Comparison of ENCODE assay signal across 28 cellular contexts in the genomic region with DNA sequence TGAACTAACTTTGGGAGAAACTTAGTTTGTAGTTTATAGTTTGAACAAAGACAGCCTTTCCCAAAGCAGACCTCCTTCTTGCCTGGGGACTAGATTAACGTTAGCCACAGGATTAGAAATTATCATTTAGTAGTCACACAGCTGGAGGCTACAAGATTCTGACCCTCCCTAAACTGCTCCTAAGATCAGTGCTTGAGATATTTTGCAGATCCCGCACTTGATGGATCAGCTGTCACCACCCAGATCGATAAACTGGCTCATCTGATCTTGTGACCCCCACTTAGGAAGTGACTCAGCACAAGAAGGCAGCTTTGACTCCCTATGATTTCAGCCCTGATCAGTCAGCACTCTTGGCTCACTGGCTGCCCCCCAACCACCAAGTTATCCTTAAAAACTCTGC. TPM values are rescaled to one million over a fixed set of nuclear protein-coding genes. Genes with fewer than 3 reads are reported as not detected.
DNase-seq lines count a peak whose midpoint lies in the region; ATAC-seq and TF ChIP-seq lines count a peak whose summit lies in the region.
"Had no signal": no experiment of that assay in that cellular context is flagged by ENCODE, and none has a peak within 500 bp of the region (broad histone marks: within the 10 kb centered on the region; RNA-seq: fewer than 3 reads in every experiment).

No MANE protein-coding gene starts in this region.

- H3K9me3 ChIP-seq in MM.1S (replicated peaks; ENCODE audit: insufficient read depth, low read length): no peaks in the 10 kb centered on the region
- H3K9me3 ChIP-seq: A549 had no signal

- H3K4me2 ChIP-seq in GM23338 (no peak overlapping the region), MM.1S (ENCODE audit: low read depth, low read length) (no peak overlapping the region)
- H3K4me2 ChIP-seq: A549 had no signal

- H3K9me2 ChIP-seq in GM23338 (ENCODE audit: insufficient read depth): no peaks in the 10 kb centered on the region
- H3K9me2 ChIP-seq in MM.1S (replicated peaks; ENCODE audit: insufficient read depth, low read length): no peaks in the 10 kb centered on the region

- H3K4me1 Mint-ChIP-seq in GM23338: peaks cover 2% of the 10 kb centered on the region; the same call in 1 of the 3 replicates
- H3K4me1 Mint-ChIP-seq in type B pancreatic cell (ENCODE audit: unreplicated experiment): peaks cover 25% of the 10 kb centered on the region
- H3K4me1 Mint-ChIP-seq: CD4-positive, alpha-beta memory T cell had no signal

- peak overlapping the region; percentile 63; the same call in 1 of the 2 replicates for H2AFZ ChIP-seq in GM23338
- H2AFZ ChIP-seq in MM.1S (ENCODE audit: low read length): no peak overlapping the region

- no peak for ATAC-seq in GM23338
- ATAC-seq: A549, HepG2 had no signal

- DNase-seq in GM23338 (ENCODE audit: low spot score): no peak
- DNase-seq in SK-N-DZ (ENCODE audit: low spot score): peak; percentile 12
- DNase-seq in iris pigment epithelial cell (ENCODE audit: low read depth): peak; percentile 26
- DNase-seq in type B pancreatic cell (ENCODE audit: extremely low spot score, unreplicated experiment): no peak
- no peak for DNase-seq in dermis blood vessel endothelial cell
- no peak for DNase-seq in MM.1S
- no peak for DNase-seq in SKM-1 treated with dmso at 0.1 percent for 144 hours (lab: John Stamatoyannopoulos, UW; ENCODE audit: unreplicated experiment)
- DNase-seq: C1 segment of cervical spinal cord; CD4-positive, alpha-beta memory T cell; DMS 273 treated with DMSO at 0.1 percent for 48 hours; DMS79; EL; GF-D8; Kasumi-1; MV-4-11; NCI-H1105; NCI-H1436 treated with DMSO at 0.1 percent for 48 hours; NCI-H187 treated with DMSO at 0.1 percent for 48 hours; NCI-H524; NCI-H748 treated with DMSO at 0.1 percent for 48 hours; NK-92 treated with Interleukin-12 subunit alpha and Interleukin-12 subunit beta, amount 100 ng/mL, for 24 hours; Right ventricle myocardium superior; RPMI8226 had no signal

- H3K4me3 Mint-ChIP-seq in GM23338: no peak overlapping the region
- H3K4me3 Mint-ChIP-seq in type B pancreatic cell: no peak overlapping the region
- H3K4me3 Mint-ChIP-seq: CD4-positive, alpha-beta memory T cell had no signal

- H3K36me3 ChIP-seq in GM23338 (ENCODE audit: insufficient read depth) (no peaks in the 10 kb centered on the region), MM.1S (replicated peaks; ENCODE audit: insufficient read depth, low read length) (no peaks in the 10 kb centered on the region)

- H3K27ac Mint-ChIP-seq in GM23338 (peak overlapping the region; percentile 6; the same call in 1 of the 2 replicates), type B pancreatic cell (peak overlapping the region; percentile 7)
- H3K27ac Mint-ChIP-seq: CD4-positive, alpha-beta memory T cell had no signal

- no peaks in the 10 kb centered on the region; the same call in 2 of the 3 replicates for H3K9me3 Mint-ChIP-seq in GM23338
- peaks cover 7% of the 10 kb centered on the region for H3K9me3 Mint-ChIP-seq in type B pancreatic cell
- H3K9me3 Mint-ChIP-seq: CD4-positive, alpha-beta memory T cell had no signal

- H3K36me3 Mint-ChIP-seq in GM23338 (ENCODE audit: low read depth): no peaks in the 10 kb centered on the region
- no peaks in the 10 kb centered on the region for H3K36me3 Mint-ChIP-seq in type B pancreatic cell
- H3K36me3 Mint-ChIP-seq: CD4-positive, alpha-beta memory T cell had no signal

- H3K27me3 ChIP-seq in GM23338 (ENCODE audit: insufficient read depth) (no peaks in the 10 kb centered on the region), MM.1S (replicated peaks; ENCODE audit: insufficient read depth, low read length) (no peaks in the 10 kb centered on the region)

- no peak overlapping the region for H3K27ac ChIP-seq in GM23338 (ENCODE audit: low read depth)
- H3K27ac ChIP-seq in MM.1S (ENCODE audit: low read length): no peak overlapping the region
- H3K27ac ChIP-seq: A549 had no signal

- no peak for TF ChIP-seq CTCF in GM23338 (conservative IDR thresholded peaks at IDR 0.05; ENCODE audit: low read depth in 2 of 2)
- no peak for TF ChIP-seq CTCF in type B pancreatic cell (conservative IDR thresholded peaks at IDR 0.05)
- no peak for TF ChIP-seq CTCF in MM.1S (IDR thresholded peaks at IDR 0.05; ENCODE audit: low read length)

- H3F3A ChIP-seq in GM23338 (replicated peaks; ENCODE audit: low read depth): no peaks in the 10 kb centered on the region
- no peaks in the 10 kb centered on the region for H3F3A ChIP-seq in MM.1S (ENCODE audit: insufficient read depth, low read length)

- no peaks in the 10 kb centered on the region for H4K20me1 ChIP-seq in GM23338 (replicated peaks; ENCODE audit: insufficient read depth)
- H4K20me1 ChIP-seq in MM.1S (ENCODE audit: insufficient read depth, low read length): no peaks in the 10 kb centered on the region

- H3K27me3 Mint-ChIP-seq in GM23338 (ENCODE audit: insufficient read depth, low read depth, poor library complexity): no peaks in the 10 kb centered on the region
- no peaks in the 10 kb centered on the region for H3K27me3 Mint-ChIP-seq in type B pancreatic cell

- H3K79me2 ChIP-seq in GM23338 (replicated peaks; ENCODE audit: insufficient read depth) (no peaks in the 10 kb centered on the region), MM.1S (ENCODE audit: low read length) (no peaks in the 10 kb centered on the region)

- no peak overlapping the region for H3K9ac ChIP-seq in MM.1S (ENCODE audit: low read length)

- no peak overlapping the region for H3K4me3 ChIP-seq in GM23338
- no peak overlapping the region for H3K4me3 ChIP-seq in MM.1S (ENCODE audit: low read length)
- H3K4me3 ChIP-seq: A549 had no signal

- H3K4me1 ChIP-seq in GM23338 (ENCODE audit: insufficient read depth) (no peaks in the 10 kb centered on the region), MM.1S (ENCODE audit: low read length) (no peaks in the 10 kb centered on the region)
- H3K4me1 ChIP-seq: A549 had no signal

TF ChIP-seq in GM23338, 12 proteins besides CTCF, POLR2A, EP300 and RAD21 (continues in another document):
- TF ChIP-seq, protein P1, sequence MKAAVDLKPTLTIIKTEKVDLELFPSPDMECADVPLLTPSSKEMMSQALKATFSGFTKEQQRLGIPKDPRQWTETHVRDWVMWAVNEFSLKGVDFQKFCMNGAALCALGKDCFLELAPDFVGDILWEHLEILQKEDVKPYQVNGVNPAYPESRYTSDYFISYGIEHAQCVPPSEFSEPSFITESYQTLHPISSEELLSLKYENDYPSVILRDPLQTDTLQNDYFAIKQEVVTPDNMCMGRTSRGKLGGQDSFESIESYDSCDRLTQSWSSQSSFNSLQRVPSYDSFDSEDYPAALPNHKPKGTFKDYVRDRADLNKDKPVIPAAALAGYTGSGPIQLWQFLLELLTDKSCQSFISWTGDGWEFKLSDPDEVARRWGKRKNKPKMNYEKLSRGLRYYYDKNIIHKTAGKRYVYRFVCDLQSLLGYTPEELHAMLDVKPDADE (IDR thresholded peaks at IDR 0.05): no peak
- TF ChIP-seq ZNF114 (CRISPR knock-in tag; IDR thresholded peaks at IDR 0.05) (no peak), NANOG (IDR thresholded peaks at IDR 0.05; ENCODE audit: borderline replicate concordance) (no peak)

RNA-seq across cellular contexts. Expression of a gene that starts 1.6 kb away (rescaled TPM):
- not detected in 2 replicates for total RNA-seq in GM23338 (2014; rRNA removed; shearing (Covaris generic))
- not detected in 2 replicates for polyA plus RNA-seq in GM23338 (2016; fragmentation: Nextera tagmentation; extraction: Ambion mirVana)
- polyA plus RNA-seq in SK-N-DZ (2014; cell fraction: cytosol; rRNA removed): not detected in 2 replicates
- polyA plus RNA-seq in SK-N-DZ (2014; cell fraction: nucleus; rRNA removed): not detected in 2 replicates
- total RNA-seq in type B pancreatic cell (ENCODE audit: low replicate concordance) (not detected in 2 replicates), dermis blood vessel endothelial cell (not detected in 2 replicates)
- total RNA-seq: CD4-positive, alpha-beta memory T cell; HepG2; HT-29; M059J; Right ventricle myocardium superior; SK-MEL-5 had no signal
- polyA plus RNA-seq: A549; CD4-positive, alpha-beta memory T cell; HepG2 had no signal

Comparison
In these comparisons a context has a peak if more than half of its experiments do, and no peak if none do; other contexts are left out.
1. DNase-seq: peak in SK-N-DZ (single experiment) and iris pigment epithelial cell (single experiment); none in GM23338 (single experiment), type B pancreatic cell (single experiment), dermis blood vessel endothelial cell (single experiment), MM.1S (single experiment) and SKM-1 treated with dmso at 0.1 percent for 144 hours (single experiment).